ENCODE assay signal across 8 cellular contexts in the genomic region with DNA sequence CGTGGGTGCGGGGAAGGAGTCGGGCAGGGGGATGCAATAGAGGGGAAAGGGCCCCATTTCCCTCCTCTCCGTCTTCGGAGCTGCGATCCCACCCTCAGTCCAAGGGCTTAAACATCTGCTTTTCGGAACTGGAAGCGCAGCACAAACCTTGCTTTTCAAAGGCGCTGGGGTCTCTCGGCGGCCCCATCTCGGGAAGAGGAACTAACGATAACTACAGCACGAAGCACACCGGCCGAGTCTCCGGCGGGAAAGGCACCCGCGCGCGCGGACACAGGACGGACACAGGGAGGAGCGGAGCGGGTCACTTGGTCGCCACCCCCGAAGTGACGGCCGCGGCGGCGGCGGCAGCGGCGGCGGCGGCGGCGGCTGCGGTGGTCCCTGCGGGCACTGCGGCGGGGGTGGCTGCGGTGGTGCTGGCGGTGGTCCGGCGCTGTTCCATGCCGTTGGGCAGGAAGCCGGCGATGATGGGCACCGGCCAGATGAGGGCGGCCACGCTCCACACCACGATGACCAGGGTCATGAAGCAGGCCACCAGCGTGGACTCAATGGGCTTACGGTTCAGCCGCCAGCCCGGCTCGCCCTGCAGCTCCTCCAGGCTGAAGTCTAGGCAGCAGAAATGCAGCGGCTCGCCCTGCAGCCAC. TPM values are rescaled to one million over a fixed set of nuclear protein-coding genes. Genes with fewer than 3 reads are reported as not detected.
A peak's percentile ranks its signal among the peaks of the same experiment; 100 is the strongest.
DNase-seq lines count a peak whose midpoint lies in the region; ATAC-seq, FAIRE-seq and TF ChIP-seq lines count a peak whose summit lies in the region.

No MANE protein-coding gene starts in this region.

- peak; percentile 58 for TF ChIP-seq CTCF in AG09319 (IDR thresholded peaks at IDR 0.05; ENCODE audit: low read depth, low read length)
- TF ChIP-seq CTCF in OCI-LY3 (IDR thresholded peaks at IDR 0.05; ENCODE audit: low read depth, low read length) = 0 out of 2 replicates have a peak, but pooled peaks have one; percentile 8
- peak; percentile 28 for TF ChIP-seq CTCF in parathyroid adenoma (IDR thresholded peaks at IDR 0.05)

- H3K36me3 ChIP-seq in OCI-LY3 (replicated peaks; ENCODE audit: low read depth, low read length) = no peaks in the 10 kb centered on the region
- H3K36me3 ChIP-seq in parathyroid adenoma (ENCODE audit: control insufficient read depth, insufficient read depth, low read length) = no peaks in the 10 kb centered on the region

- ATAC-seq in HG03103 (IDR thresholded peaks at IDR 0.05; ENCODE audit: low read depth, unreplicated experiment) = peak; percentile 5
- ATAC-seq in left ventricle myocardium superior = peak; percentile 73

- H3K27ac ChIP-seq in OCI-LY3 (ENCODE audit: low read length) (no peak overlapping the region), parathyroid adenoma (no peak overlapping the region)

- H3K79me2 ChIP-seq in OCI-LY3 (ENCODE audit: low read length) (no peaks in the 10 kb centered on the region), parathyroid adenoma (no peaks in the 10 kb centered on the region)

- H3K4me1 ChIP-seq in OCI-LY3 (ENCODE audit: low read length) = no peaks in the 10 kb centered on the region
- peaks cover 3% of the 10 kb centered on the region for H3K4me1 ChIP-seq in parathyroid adenoma

- DNase-seq in AG09319 (ENCODE audit: extremely low read depth, low read depth) (no peak), GM12892 (ENCODE audit: insufficient read length) (peak; percentile 31), anterior cingulate cortex (lab: John Stamatoyannopoulos, UW) (peak in 56 of 58 donors; percentile 9 to 79 (median 58)), left ventricle myocardium superior (peak; percentile 82), NCI-H2107 (lab: John Stamatoyannopoulos, UW) (no peak)

- H4K20me1 ChIP-seq in OCI-LY3 (ENCODE audit: insufficient read depth, low read length) = no peaks in the 10 kb centered on the region

- H2AFZ ChIP-seq in OCI-LY3 (ENCODE audit: low read depth, low read length) (no peak overlapping the region), parathyroid adenoma (peak overlapping the region; percentile 73)

- H3K9ac ChIP-seq in OCI-LY3 (ENCODE audit: low read length) = no peak overlapping the region
- no peak overlapping the region for H3K9ac ChIP-seq in parathyroid adenoma

- intact Hi-C loops in left ventricle myocardium superior (cut with micrococcal nuclease) = no loop called here

- peak overlapping the region; percentile 45; the same call in 1 of the 2 replicates for H3K4me3 ChIP-seq in OCI-LY3 (ENCODE audit: low read length)
- no peak overlapping the region for H3K4me3 ChIP-seq in parathyroid adenoma (ENCODE audit: low read depth, low read length)

- H3K27me3 ChIP-seq in OCI-LY3 (ENCODE audit: low read depth, low read length) = peaks cover 60% of the 10 kb centered on the region
- H3K27me3 ChIP-seq in parathyroid adenoma (ENCODE audit: control insufficient read depth, insufficient read depth, low read length) = no peaks in the 10 kb centered on the region

- H3K4me2 ChIP-seq in OCI-LY3 (ENCODE audit: low read length) = peak overlapping the region; percentile 43
- H3K4me2 ChIP-seq in parathyroid adenoma (ENCODE audit: low read length) = no peak overlapping the region

- TF ChIP-seq POLR2A in GM12892 (IDR thresholded peaks at IDR 0.05; ENCODE audit: low read depth, low read length) = no peak

- H3K9me3 ChIP-seq in OCI-LY3 (ENCODE audit: insufficient read depth, low read length) (no peaks in the 10 kb centered on the region), parathyroid adenoma (ENCODE audit: control insufficient read depth, low read length) (no peaks in the 10 kb centered on the region)

- peak; percentile 62 for FAIRE-seq in GM12892 (lab: Jason Lieb, UNC)

RNA-seq across cellular contexts. Expression of a gene that starts 1.1 kb away (rescaled TPM):
- polyA plus RNA-seq in GM12892 (2012; ENCODE audit: missing spikeins) = not detected
- total RNA-seq in left ventricle myocardium superior = 0.82 TPM

Comparison
In these comparisons a context has a peak if more than half of its experiments do, and no peak if none do; other contexts are left out.
1. DNase-seq: peak in GM12892 (single experiment), anterior cingulate cortex (56 of 58) and left ventricle myocardium superior (single experiment); none in AG09319 (single experiment) and NCI-H2107 (single experiment).
2. CTCF ChIP-seq: peak in every context shown above with its lines; median percentile 58 in AG09319; 28 in parathyroid adenoma; 8 in OCI-LY3.